Comparison of ENCODE assay signal across 24 cellular contexts in the genomic region with DNA sequence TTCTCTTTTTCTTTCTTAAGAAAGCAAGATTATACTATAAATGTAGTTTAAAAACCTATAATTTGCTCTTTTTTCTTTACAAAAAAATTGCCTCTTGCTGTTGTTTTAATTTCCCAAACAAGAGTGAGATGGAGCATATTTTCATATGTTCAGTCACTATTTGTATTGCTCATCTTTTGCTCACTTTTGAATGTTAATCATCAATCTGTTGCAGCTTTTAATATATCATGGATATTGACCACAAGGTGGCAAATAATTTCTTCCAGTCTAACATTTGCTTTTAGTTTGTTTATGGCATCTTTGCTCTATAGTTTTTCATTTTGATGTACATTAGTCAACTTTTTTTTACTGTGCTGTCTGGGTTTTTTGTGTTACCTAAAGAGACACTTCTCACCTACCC.
A peak's percentile ranks its signal among the peaks of the same experiment; 100 is the strongest.
DNase-seq lines count a peak whose midpoint lies in the region; ATAC-seq, FAIRE-seq and TF ChIP-seq lines count a peak whose summit lies in the region.
"Had no signal": no experiment of that assay in that cellular context is flagged by ENCODE, and none has a peak within 500 bp of the region (broad histone marks: within the 10 kb centered on the region; RNA-seq: fewer than 3 reads in every experiment).

No MANE protein-coding gene starts in this region.

- no peaks in the 10 kb centered on the region for H3K36me3 ChIP-seq in MG63
- no peaks in the 10 kb centered on the region for H3K36me3 ChIP-seq in CD4-positive, alpha-beta memory T cell (ENCODE audit: insufficient read depth, low read length)
- H3K36me3 ChIP-seq: BLaER1 had no signal

- no peaks in the 10 kb centered on the region for H3K27me3 ChIP-seq in MG63
- no peaks in the 10 kb centered on the region for H3K27me3 ChIP-seq in CD4-positive, alpha-beta memory T cell (ENCODE audit: insufficient read depth, low read length)
- H3K27me3 ChIP-seq: BLaER1 had no signal

- POLR2A ChIA-PET in CD4-positive, alpha-beta memory T cell (lab: Charles Lee; ENCODE audit: partially characterized antibody): no interaction called here

- no peaks in the 10 kb centered on the region for H3K36me3 Mint-ChIP-seq in chondrocyte (ENCODE audit: low read depth)
- no peaks in the 10 kb centered on the region for H3K36me3 Mint-ChIP-seq in CD4-positive, alpha-beta memory T cell
- H3K36me3 Mint-ChIP-seq: CD14-positive monocyte had no signal

- no peaks in the 10 kb centered on the region for H3K27me3 Mint-ChIP-seq in chondrocyte (ENCODE audit: low read depth)
- no peaks in the 10 kb centered on the region for H3K27me3 Mint-ChIP-seq in CD4-positive, alpha-beta memory T cell
- H3K27me3 Mint-ChIP-seq: B cell; CD4-positive, alpha-beta T cell had no signal

- H3K4me1 ChIP-seq in CD4-positive, alpha-beta memory T cell (ENCODE audit: insufficient read depth, low read length): no peaks in the 10 kb centered on the region
- H3K4me1 ChIP-seq: BLaER1 had no signal

- no peak overlapping the region for H3K4me3 Mint-ChIP-seq in chondrocyte (ENCODE audit: unreplicated experiment)
- H3K4me3 Mint-ChIP-seq in CD4-positive, alpha-beta memory T cell: no peak overlapping the region
- H3K4me3 Mint-ChIP-seq: B cell; CD14-positive monocyte; CD4-positive, alpha-beta T cell; GM23338; H9; HFFc6 had no signal

- H3K4me1 Mint-ChIP-seq in chondrocyte (ENCODE audit: low read depth): no peaks in the 10 kb centered on the region
- no peaks in the 10 kb centered on the region for H3K4me1 Mint-ChIP-seq in CD4-positive, alpha-beta memory T cell
- H3K4me1 Mint-ChIP-seq: B cell, CD14-positive monocyte had no signal

- H3K27ac Mint-ChIP-seq in chondrocyte (ENCODE audit: unreplicated experiment): no peak overlapping the region
- H3K27ac Mint-ChIP-seq in CD4-positive, alpha-beta memory T cell: no peak overlapping the region
- H3K27ac Mint-ChIP-seq: B cell; CD14-positive monocyte; CD4-positive, alpha-beta T cell; GM23338; H9; HFFc6 had no signal

- DNase-seq in RCC 7860 (ENCODE audit: low spot score) (no peak), chondrocyte (ENCODE audit: low spot score) (no peak), kidney tubule cell (ENCODE audit: low spot score) (peak; percentile 42), MG63 (no peak), posterior vena cava (ENCODE audit: low spot score) (no peak), Right ventricle myocardium inferior (ENCODE audit: missing footprints) (no peak)
- no peak for DNase-seq in CD4-positive, alpha-beta memory T cell
- DNase-seq: Calu3; CD4-positive, alpha-beta T cell; COR-L47; DMS53; DMS79 treated with DMSO at 0.1 percent for 48 hours; GF-D8; H9; HFFc6 had no signal

- FAIRE-seq in RCC 7860 (lab: Jason Lieb, UNC): peak; percentile 66
- FAIRE-seq: A204.1, GM12891, GM18507 had no signal

- CTCF ChIA-PET in CD4-positive, alpha-beta memory T cell (lab: Charles Lee; ENCODE audit: partially characterized antibody): no interaction called here

- no peak overlapping the region for H3K27ac ChIP-seq in C4-2B
- no peak overlapping the region for H3K27ac ChIP-seq in CD4-positive, alpha-beta memory T cell (ENCODE audit: low read depth, low read length)
- H3K27ac ChIP-seq: 22Rv1, BLaER1 had no signal

- H3K9me3 Mint-ChIP-seq in chondrocyte (ENCODE audit: low read depth): no peaks in the 10 kb centered on the region
- H3K9me3 Mint-ChIP-seq in CD4-positive, alpha-beta memory T cell: peaks cover 0 to 3% (median 0%) of the 10 kb centered on the region in 8 donors
- H3K9me3 Mint-ChIP-seq: CD4-positive, alpha-beta T cell; GM23338; H9 had no signal

- no peak overlapping the region for H3K4me3 ChIP-seq in MG63
- H3K4me3 ChIP-seq in CD4-positive, alpha-beta memory T cell (ENCODE audit: low read length in 2 of 2): no peak overlapping the region
- H3K4me3 ChIP-seq: BLaER1, GM23338 had no signal

- intact Hi-C loops in posterior vena cava (cut with DNase I): no loop called here
- intact Hi-C loops in CD4-positive, alpha-beta memory T cell (cut with micrococcal nuclease): no loop called here
- intact Hi-C loops in Right ventricle myocardium inferior (cut with DNase I): loop anchor here (5.0 kb wide), 1 partner anchor 485 kb away; no protein-coding TSS in a partner anchor

- TF ChIP-seq CTCF in C4-2B (conservative IDR thresholded peaks at IDR 0.05) (peak; percentile 19), chondrocyte (IDR thresholded peaks at IDR 0.05) (peak; percentile 17)

- no peak for ATAC-seq in Right ventricle myocardium inferior
- ATAC-seq: GM23338 had no signal

- no peaks in the 10 kb centered on the region for H3K9me3 ChIP-seq in MG63
- no peaks in the 10 kb centered on the region for H3K9me3 ChIP-seq in CD4-positive, alpha-beta memory T cell (ENCODE audit: control insufficient read depth in 1 of 2, low read length in 2 of 2)
- H3K9me3 ChIP-seq: BLaER1 had no signal
